Comparison of ENCODE assay signal across 33 cellular contexts in genomic region chr10:17064435-17064834, GRCh38.
DNase-seq lines count a peak whose midpoint lies in the region; ATAC-seq and TF ChIP-seq lines count a peak whose summit lies in the region.
"Had no signal": no experiment of that assay in that cellular context is flagged by ENCODE, and none has a peak within 500 bp of the region (broad histone marks: within the 10 kb centered on the region; RNA-seq: fewer than 3 reads in every experiment).

No MANE protein-coding gene starts in this region.

- no peaks in the 10 kb centered on the region for H3K9me3 ChIP-seq in HEK293 (ENCODE audit: control insufficient read depth, insufficient read depth, low read depth, low read length)
- H3K9me3 ChIP-seq in RWPE2 (ENCODE audit: severe bottlenecking): no peaks in the 10 kb centered on the region
- H3K9me3 ChIP-seq in smooth muscle cell (replicated peaks; ENCODE audit: low read depth): no peaks in the 10 kb centered on the region
- no peaks in the 10 kb centered on the region for H3K9me3 ChIP-seq in aorta (ENCODE audit: control insufficient read depth, low read length)
- H3K9me3 ChIP-seq: ascending aorta, right lobe of liver, SJCRH30 had no signal

- H3K27me3 ChIP-seq in RWPE2 (ENCODE audit: insufficient read depth, poor library complexity, severe bottlenecking) (no peaks in the 10 kb centered on the region), smooth muscle cell (ENCODE audit: low read depth) (no peaks in the 10 kb centered on the region), aorta (ENCODE audit: control insufficient read depth in 1 of 2, insufficient read depth in 2 of 2, low read length in 1 of 2) (no peaks in the 10 kb centered on the region)
- H3K27me3 ChIP-seq: ascending aorta, BLaER1, cardiac muscle cell, heart right ventricle, right lobe of liver, SJCRH30 had no signal

- DNase-seq in RWPE2 (ENCODE audit: low spot score) (no peak), fibroblast of mammary gland (ENCODE audit: low read depth) (peak; percentile 41), smooth muscle cell (lab: John Stamatoyannopoulos, UW; ENCODE audit: unreplicated experiment) (no peak), aorta (no peak), caudate nucleus (lab: John Stamatoyannopoulos, UW) (no peak)
- DNase-seq: activated CD4-positive, alpha-beta T cell treated with anti-CD3 and anti-CD28 coated beads for 48 hours; activated CD8-positive, alpha-beta memory T cell treated with anti-CD3 and anti-CD28 coated beads for 24 hours; activated gamma-delta T cell; activated naive CD8-positive, alpha-beta T cell treated with anti-CD3 and anti-CD28 coated beads for 36 hours; activated T-cell treated with anti-CD3 and anti-CD28 coated beads, Interleukin-2, amount 50 U/mL, for 1 hour; DMS153; effector memory CD4-positive, alpha-beta T cell; erythroblast; HCEC 1CT; heart right ventricle; left ventricle myocardium superior; midbrain; naive B cell; NCI-H2029; NCI-H226; NCI-H69; right lobe of liver; stimulated activated CD4-positive, alpha-beta T cell treated with anti-CD3 and anti-CD28 coated beads, Interleukin-2, amount 100 ng/mL, for 48 hours; stimulated activated naive CD8-positive, alpha-beta T cell treated with anti-CD3 and anti-CD28 coated beads, Interleukin-15, amount 100 ng/mL, for 72 hours had no signal

- no peak overlapping the region for H3K4me3 ChIP-seq in HEK293 (ENCODE audit: low read depth, low read length)
- no peak overlapping the region for H3K4me3 ChIP-seq in RWPE2 (ENCODE audit: severe bottlenecking)
- H3K4me3 ChIP-seq in fibroblast of mammary gland (ENCODE audit: control insufficient read depth, low read depth, low read length): no peak overlapping the region
- H3K4me3 ChIP-seq in smooth muscle cell: no peak overlapping the region
- H3K4me3 ChIP-seq in aorta (ENCODE audit: low read length in 2 of 2): no peak overlapping the region
- H3K4me3 ChIP-seq: ascending aorta, BLaER1, cardiac muscle cell, coronary artery, heart right ventricle, right lobe of liver, SJCRH30 had no signal

- CTCF ChIA-PET in HEK293 (lab: Yijun Ruan, JAX): interaction anchor here (0.6 to 1.2 kb wide), 3 partner anchors 75 to 207 kb away, joined by 3 to 4 read pairs (median 3); no protein-coding TSS in a partner anchor

- POLR2A ChIA-PET in HEK293 (lab: Yijun Ruan, JAX): interaction anchor here (0.9 to 4.0 kb wide), 2 partner anchors 61 to 165 kb away, joined by 3 to 31 read pairs; no protein-coding TSS in a partner anchor

- no peak overlapping the region for H3K9ac ChIP-seq in smooth muscle cell (ENCODE audit: low read depth)
- H3K9ac ChIP-seq: BLaER1, KMS-11 had no signal

- no peaks in the 10 kb centered on the region for H4K20me1 ChIP-seq in smooth muscle cell (ENCODE audit: low read depth)
- H4K20me1 ChIP-seq: BLaER1 had no signal

- intact Hi-C loops in aorta (cut with DNase I): loop anchor here in 1 of 2 donors (5.0 to 10.0 kb wide), 3 partner anchors 37 to 148 kb away; no protein-coding TSS in a partner anchor

- H3K4me1 ChIP-seq in HEK293 (ENCODE audit: control insufficient read depth, insufficient read depth, low read length) (peaks cover 31% of the 10 kb centered on the region), RWPE2 (ENCODE audit: insufficient read depth, poor library complexity, severe bottlenecking) (peaks cover 42% of the 10 kb centered on the region), smooth muscle cell (ENCODE audit: low read depth) (peaks cover 33% of the 10 kb centered on the region), aorta (ENCODE audit: control insufficient read depth in 1 of 2, insufficient read depth in 2 of 2, low read length in 2 of 2) (peaks cover 0 to under 1% of the 10 kb centered on the region in 2 donors)
- H3K4me1 ChIP-seq: right lobe of liver had no signal

- H3K4me2 ChIP-seq in smooth muscle cell: no peak overlapping the region
- H3K4me2 ChIP-seq: BLaER1, KMS-11 had no signal

- ATAC-seq in RWPE2 (ENCODE audit: low read depth) (no peak), aorta (ENCODE audit: low FRiP score) (no peak), GM19324 (IDR thresholded peaks at IDR 0.05; ENCODE audit: low FRiP score, unreplicated experiment) (no peak), HG02678 (IDR thresholded peaks at IDR 0.05; ENCODE audit: unreplicated experiment) (no peak)
- ATAC-seq: heart right ventricle; left ventricle myocardium superior; right lobe of liver; stimulated activated naive CD8-positive, alpha-beta T cell treated with anti-CD3 and anti-CD28 coated beads, Interleukin-15, amount 100 ng/mL, for 72 hours had no signal

- 97% methylated on average over 2 of the region's 2 CpGs for WGBS in smooth muscle cell (ENCODE audit: low lambda C conversion rate)
- 92 to 96% methylated on average over 2 of the region's 2 CpGs for WGBS in aorta, 2 donors

- TF ChIP-seq CTCF in HEK293 (tag by site-specific recombination; IDR thresholded peaks at IDR 0.05): no peak
- no peak for TF ChIP-seq CTCF in RWPE2 (IDR thresholded peaks at IDR 0.05; ENCODE audit: poor library complexity, severe bottlenecking)
- no peak for TF ChIP-seq CTCF in fibroblast of mammary gland (conservative IDR thresholded peaks at IDR 0.05; ENCODE audit: control insufficient read depth, insufficient read depth, low read depth, low read length)
- no peak for TF ChIP-seq CTCF in smooth muscle cell (IDR thresholded peaks at IDR 0.05; ENCODE audit: borderline replicate concordance, insufficient read depth, poor library complexity, severe bottlenecking)

- H3K79me2 ChIP-seq in smooth muscle cell (ENCODE audit: low read depth): no peaks in the 10 kb centered on the region

- no peak overlapping the region for H2AFZ ChIP-seq in smooth muscle cell (ENCODE audit: low read depth)

- H3F3A ChIP-seq in smooth muscle cell (ENCODE audit: low read depth): peaks cover 35% of the 10 kb centered on the region

- H3K27ac ChIP-seq in HEK293 (ENCODE audit: extremely low read depth, low read depth, low read length) (no peak overlapping the region), RWPE2 (ENCODE audit: poor library complexity, severe bottlenecking) (peak overlapping the region; percentile 93), smooth muscle cell (ENCODE audit: low read depth) (peak overlapping the region; percentile 99), aorta (ENCODE audit: low read depth in 1 of 2, low read length in 2 of 2) (no peak overlapping the region), caudate nucleus (ENCODE audit: low read depth, low read length) (no peak overlapping the region)
- H3K27ac ChIP-seq: BLaER1, cardiac muscle cell, KMS-11, right lobe of liver had no signal

- H3K36me3 ChIP-seq in HEK293 (ENCODE audit: control insufficient read depth in 2 of 2, insufficient read depth in 1 of 2, low read length in 2 of 2) (no peaks in the 10 kb centered on the region), RWPE2 (ENCODE audit: low read depth) (no peaks in the 10 kb centered on the region), smooth muscle cell (ENCODE audit: low read depth) (no peaks in the 10 kb centered on the region), aorta (ENCODE audit: control insufficient read depth in 1 of 2, insufficient read depth in 2 of 2, low read length in 1 of 2) (no peaks in the 10 kb centered on the region)
- H3K36me3 ChIP-seq: ascending aorta, BLaER1, cardiac muscle cell, heart right ventricle, right lobe of liver, SJCRH30 had no signal

TF ChIP-seq in HEK293, 187 proteins besides CTCF, POLR2A, EP300 and RAD21:
- TF ChIP-seq ZNF624 (tag by site-specific recombination; IDR thresholded peaks at IDR 0.05): no peak
- no peak for TF ChIP-seq SETDB1 (IDR thresholded peaks at IDR 0.05; ENCODE audit: insufficient read length, low read length)
- TF ChIP-seq MYNN (tag by site-specific recombination; IDR thresholded peaks at IDR 0.05; ENCODE audit: borderline replicate concordance): no peak
- no peak for TF ChIP-seq ZNF335 (tag by site-specific recombination; conservative IDR thresholded peaks at IDR 0.05)
- TF ChIP-seq ZFP37 (tag by site-specific recombination; IDR thresholded peaks at IDR 0.05): no peak
- TF ChIP-seq ZNF629 (tag by site-specific recombination; IDR thresholded peaks at IDR 0.05): 0 out of 2 replicates have a peak, but pooled peaks have one; percentile 16
- no peak for TF ChIP-seq YY1 (tag by site-specific recombination; IDR thresholded peaks at IDR 0.05)

Comparison
In these comparisons a context has a peak if more than half of its experiments do, and no peak if none do; other contexts are left out.
1. H3K27ac ChIP-seq: peak in RWPE2 (single experiment) and smooth muscle cell (single experiment); none in HEK293 (single experiment), aorta (0 of 2) and caudate nucleus (single experiment).